In genomic region chr1:89339039-89339438, GRCh38 we compare ENCODE assay signal across 23 cellular contexts. TPM values are rescaled to one million over a fixed set of nuclear protein-coding genes. Genes with fewer than 3 reads are reported as not detected.
DNase-seq lines count a peak whose midpoint lies in the region; ATAC-seq, FAIRE-seq and TF ChIP-seq lines count a peak whose summit lies in the region.
"Had no signal": no experiment of that assay in that cellular context is flagged by ENCODE, and none has a peak within 500 bp of the region (broad histone marks: within the 10 kb centered on the region; RNA-seq: fewer than 3 reads in every experiment).

No MANE protein-coding gene starts in this region.

- peak; percentile 53 to 85 (median 68) for ATAC-seq in right lobe of liver
- ATAC-seq in HepG2 = no peak
- peak; percentile 65 for ATAC-seq in left lobe of liver
- ATAC-seq in upper lobe of right lung = no peak
- ATAC-seq: GM23338, HCT116 had no signal

- H3K27me3 Mint-ChIP-seq in endodermal cell (ENCODE audit: insufficient read depth) = no peaks in the 10 kb centered on the region
- H3K27me3 Mint-ChIP-seq: CD4-positive, alpha-beta memory T cell had no signal

- H3K36me3 ChIP-seq in right lobe of liver = no peaks in the 10 kb centered on the region
- H3K36me3 ChIP-seq in HepG2 (replicated peaks in 1 of 2; ENCODE audit: control insufficient read depth in 1 of 2, insufficient read depth in 2 of 2, low read length in 2 of 2) = no peaks in the 10 kb centered on the region
- no peaks in the 10 kb centered on the region for H3K36me3 ChIP-seq in endodermal cell (ENCODE audit: control insufficient read depth, insufficient read depth, low read length)
- no peaks in the 10 kb centered on the region for H3K36me3 ChIP-seq in upper lobe of right lung

- H3K27ac ChIP-seq in right lobe of liver (no peak overlapping the region), HepG2 (ENCODE audit: extremely low read length, insufficient read depth, low read length) (no peak overlapping the region), endodermal cell (ENCODE audit: low read depth, low read length) (no peak overlapping the region), upper lobe of right lung (no peak overlapping the region)

- DNase-seq in right lobe of liver (peak in 1 of 3 donors; percentile 25), HepG2 (ENCODE audit: low spot score) (no peak), NCI-H2029 treated with DMSO at 0.1 percent for 48 hours (lab: John Stamatoyannopoulos, UW) (peak; percentile 29), left lobe of liver (ENCODE audit: low spot score) (no peak), endodermal cell (no peak), upper lobe of right lung (no peak)
- no peak for DNase-seq in activated naive CD4-positive, alpha-beta T cell treated with anti-CD3 and anti-CD28 coated beads, Interleukin-2, amount 50 U/mL, for 16 hours
- DNase-seq: C1 segment of cervical spinal cord; Calu3; CD4-positive, alpha-beta memory T cell; COR-L47; DMS53; DMS79 treated with DMSO at 0.1 percent for 48 hours; GF-D8; H9 had no signal

- H3K4me1 ChIP-seq in right lobe of liver = peaks cover 0 to 7% (median 0%) of the 10 kb centered on the region in 4 donors
- no peaks in the 10 kb centered on the region for H3K4me1 ChIP-seq in HepG2 (ENCODE audit: insufficient read depth, low read length)
- H3K4me1 ChIP-seq in endodermal cell (ENCODE audit: control insufficient read depth, insufficient read depth, low read length) = no peaks in the 10 kb centered on the region
- no peaks in the 10 kb centered on the region for H3K4me1 ChIP-seq in upper lobe of right lung

- in situ Hi-C loops in HepG2 (cut with HindIII; ENCODE audit: extremely low pct_ligation_motif_present, low pct_unique_long_range_greater_than_20kb) = no loop called here

- H2AFZ ChIP-seq in HepG2 (ENCODE audit: low read length) = no peak overlapping the region
- H2AFZ ChIP-seq: GM23338 had no signal

- H3K27me3 ChIP-seq in right lobe of liver (no peaks in the 10 kb centered on the region), HepG2 (ENCODE audit: control insufficient read depth in 1 of 2, insufficient read depth in 2 of 2, low read length in 2 of 2) (peaks cover 0 to 27% of the 10 kb centered on the region in 2 experiments; a peak in 3 of 5 replicates), endodermal cell (ENCODE audit: control insufficient read depth, insufficient read depth, low read length, poor library complexity, severe bottlenecking) (no peaks in the 10 kb centered on the region), upper lobe of right lung (no peaks in the 10 kb centered on the region)

- POLR2A ChIA-PET in HepG2 (lab: Yijun Ruan, JAX) = no interaction called here

- WGBS in right lobe of liver (ENCODE audit: insufficient coverage, low coverage, low lambda C conversion rate, missing lambda C conversion rate) = 32% methylated on average over 4 of the region's 4 CpGs
- WGBS in HepG2 (ENCODE audit: low lambda C conversion rate) = 0% methylated on average over 4 of the region's 4 CpGs
- 85 to 89% methylated on average over 4 of the region's 4 CpGs for WGBS in endodermal cell (ENCODE audit: insufficient coverage in 1 of 2, insufficient read length in 1 of 2), 2 experiments

- FAIRE-seq in HepG2 (lab: Jason Lieb, UNC) = no peak
- FAIRE-seq: GM12891, GM18507 had no signal

- H3K4me1 Mint-ChIP-seq in endodermal cell = no peaks in the 10 kb centered on the region

- H3K4me3 ChIP-seq in right lobe of liver (no peak overlapping the region), HepG2 (replicated peaks in 1 of 3; ENCODE audit: insufficient read depth in 1 of 3, low read depth in 2 of 3, low read length in 3 of 3) (no peak overlapping the region), endodermal cell (ENCODE audit: low read length) (no peak overlapping the region), upper lobe of right lung (no peak overlapping the region)
- H3K4me3 ChIP-seq: GM23338 had no signal

- TF ChIP-seq RAD21 in HepG2 (CRISPR knock-in tag; IDR thresholded peaks at IDR 0.05) = no peak

- no peak overlapping the region for H3K4me2 ChIP-seq in HepG2 (ENCODE audit: low read depth, low read length)
- H3K4me2 ChIP-seq: GM23338 had no signal

- no peaks in the 10 kb centered on the region for H3K36me3 Mint-ChIP-seq in endodermal cell (ENCODE audit: low read depth)

- no peaks in the 10 kb centered on the region for H4K20me1 ChIP-seq in HepG2 (ENCODE audit: insufficient read depth, low read length)

- H3K9me3 ChIP-seq in right lobe of liver (no peaks in the 10 kb centered on the region), HepG2 (ENCODE audit: low read length) (no peaks in the 10 kb centered on the region), endodermal cell (ENCODE audit: control insufficient read depth, low read length) (no peaks in the 10 kb centered on the region), upper lobe of right lung (no peaks in the 10 kb centered on the region)

- TF ChIP-seq POLR2A in right lobe of liver (IDR thresholded peaks at IDR 0.05) = no peak
- TF ChIP-seq POLR2A in HepG2 (IDR thresholded peaks at IDR 0.05; ENCODE audit: insufficient read depth in 1 of 2, low read depth in 2 of 2, low read length in 2 of 2) = no peak

- TF ChIP-seq EP300 in HepG2 (IDR thresholded peaks at IDR 0.05; ENCODE audit: low read depth in 2 of 2, low read length in 2 of 2) = no peak
- TF ChIP-seq EP300 in HepG2 (CRISPR knock-in tag; IDR thresholded peaks at IDR 0.05; ENCODE audit: borderline replicate concordance) = no peak

- peaks cover under 1% of the 10 kb centered on the region for H3K9me3 Mint-ChIP-seq in endodermal cell

- H3K4me3 Mint-ChIP-seq in endodermal cell = no peak overlapping the region
- H3K4me3 Mint-ChIP-seq: CD4-positive, alpha-beta memory T cell; GM23338; H9 had no signal

- CTCF ChIA-PET in HepG2 (lab: Yijun Ruan, JAX; ENCODE audit: low intra/inter-chr PET ratio, low total read pairs) = no interaction called here

- no peaks in the 10 kb centered on the region for H3K79me2 ChIP-seq in HepG2 (ENCODE audit: insufficient read depth, low read length)

- intact Hi-C loops in right lobe of liver (cut with DNase I) (no loop called here), HepG2 (cut with micrococcal nuclease; ENCODE audit: unreplicated experiment) (no loop called here), upper lobe of right lung (cut with DNase I) (no loop called here)

- H3K9ac ChIP-seq in HepG2 (ENCODE audit: insufficient read depth, low read depth, low read length) (no peak overlapping the region), endodermal cell (ENCODE audit: extremely low read depth, low read length, poor library complexity, severe bottlenecking) (no peak overlapping the region)

- no peak overlapping the region for H3K27ac Mint-ChIP-seq in endodermal cell
- H3K27ac Mint-ChIP-seq: CD4-positive, alpha-beta memory T cell; GM23338; H9 had no signal

- no peak for TF ChIP-seq CTCF in right lobe of liver (IDR thresholded peaks at IDR 0.05)
- TF ChIP-seq CTCF in HepG2 (CRISPR knock-in tag; IDR thresholded peaks at IDR 0.05) = no peak
- no peak for TF ChIP-seq CTCF in endodermal cell (conservative IDR thresholded peaks at IDR 0.05)
- no peak for TF ChIP-seq CTCF in upper lobe of right lung (IDR thresholded peaks at IDR 0.05)

- no TSS peak for BruUV-seq in HepG2 (replicated peaks; lab: Mats Ljungman, UMichigan)

TF ChIP-seq in HepG2, 621 proteins besides CTCF, POLR2A, EP300 and RAD21 (continues in another document):
- no peak for TF ChIP-seq EEA1 (CRISPR knock-in tag; IDR thresholded peaks at IDR 0.05; ENCODE audit: borderline replicate concordance)
- no peak for TF ChIP-seq ZMYM3 (CRISPR knock-in tag; IDR thresholded peaks at IDR 0.05)
- TF ChIP-seq ZMAT3 (CRISPR knock-in tag; conservative IDR thresholded peaks at IDR 0.05) = no peak
- TF ChIP-seq MEF2D (CRISPR knock-in tag; IDR thresholded peaks at IDR 0.05) = no peak
- TF ChIP-seq POLR2G (IDR thresholded peaks at IDR 0.05; ENCODE audit: low read depth, low read length) = no peak
- TF ChIP-seq ZNF75D (CRISPR knock-in tag; IDR thresholded peaks at IDR 0.05; ENCODE audit: borderline replicate concordance) = no peak

RNA-seq across cellular contexts. Expression of gene GBP6, which starts 24.8 kb away (rescaled TPM):
- under 1 TPM in 3 of 6 experiments, not detected in 3; 0.06 to 0.15 (median 0.07) TPM for total RNA-seq in right lobe of liver
- not detected in 2 replicates for total RNA-seq in HepG2 (2016; rRNA removed; fragmentation: Illumina TruSeq; extraction: Trizol)
- total RNA-seq in HepG2 (2016; cell fraction: cytosol; rRNA removed; fragmentation: Illumina TruSeq; extraction: Trizol; ENCODE audit: low read depth) = not detected in 2 replicates
- not detected in 2 replicates for total RNA-seq in HepG2 (2016; cell fraction: insoluble cytoplasmic fraction; rRNA removed; fragmentation: Illumina TruSeq; extraction: Trizol)
- not detected in 2 replicates for total RNA-seq in HepG2 (2016; cell fraction: membrane; rRNA removed; fragmentation: Illumina TruSeq; extraction: Trizol)
- not detected in 2 replicates for total RNA-seq in HepG2 (2016; cell fraction: nucleus; rRNA removed; fragmentation: Illumina TruSeq; extraction: Trizol)
- polyA plus RNA-seq in HepG2 (2011; rRNA removed) = not detected in 2 replicates
- polyA plus RNA-seq in HepG2 (2011; cell fraction: cytosol; rRNA removed) = not detected in 2 replicates
- polyA plus RNA-seq in HepG2 (2011; cell fraction: nucleus; rRNA removed) = not detected in 2 replicates
- not detected in 2 replicates for polyA plus RNA-seq in HepG2 (2012)
- not detected in 2 replicates for polyA plus RNA-seq in HepG2 (2016; cell fraction: cytosol; fragmentation: Illumina TruSeq; extraction: Trizol; ENCODE audit: low read depth)
- polyA plus RNA-seq in HepG2 (2016; cell fraction: insoluble cytoplasmic fraction; fragmentation: Illumina TruSeq; extraction: Trizol; ENCODE audit: low read depth) = not detected in 2 replicates
- not detected in 2 replicates for polyA plus RNA-seq in HepG2 (2016; cell fraction: membrane; fragmentation: Illumina TruSeq; extraction: Trizol; ENCODE audit: low read depth)
- not detected in 2 replicates for polyA plus RNA-seq in HepG2 (2016; cell fraction: nucleus; fragmentation: Illumina TruSeq; extraction: Trizol; ENCODE audit: insufficient read depth, low read depth)
- polyA minus RNA-seq in HepG2 (2011; rRNA and poly(A)+ RNA removed; ENCODE audit: low replicate concordance) = not detected in 2 replicates
- not detected in 2 replicates for polyA minus RNA-seq in HepG2 (2011; cell fraction: cytosol; rRNA and poly(A)+ RNA removed)
- polyA minus RNA-seq in HepG2 (2011; cell fraction: nucleus; rRNA and poly(A)+ RNA removed) = not detected in 2 replicates
- not detected for total RNA-seq in left lobe of liver
- total RNA-seq in endodermal cell = not detected
- not detected for polyA plus RNA-seq in endodermal cell (2013, experiment 1 of 2)
- not detected for polyA plus RNA-seq in endodermal cell (2013, experiment 2 of 2)
- 0.12 TPM for total RNA-seq in upper lobe of right lung
- total RNA-seq: A172, A673, G401, GM23338, H9 had no signal
- polyA plus RNA-seq: BJ, GM23338 had no signal

Comparison
In these comparisons a context has a peak if more than half of its experiments do, and no peak if none do; other contexts are left out.
1. ATAC-seq: peak in right lobe of liver (4 of 4) and left lobe of liver (single experiment); none in HepG2 (single experiment) and upper lobe of right lung (single experiment).